ENCODE assay signal across 8 cellular contexts in genomic region chr18:9135081-9135911, GRCh38. TPM values are rescaled to one million over a fixed set of nuclear protein-coding genes. Genes with fewer than 3 reads are reported as not detected.
DNase-seq lines count a peak whose midpoint lies in the region; ATAC-seq and TF ChIP-seq lines count a peak whose summit lies in the region.

No MANE protein-coding gene starts in this region.

- ATAC-seq in activated CD8-positive, alpha-beta memory T cell treated with anti-CD3 and anti-CD28 coated beads, Interleukin-2, amount 10 ng/mL, durations not matched to agents 7 days and 5 days, result no peak
- no peak for ATAC-seq in activated naive CD4-positive, alpha-beta T cell treated with anti-CD3 and anti-CD28 coated beads, Interleukin-2, amount 50 U/mL, for 72 hours
- ATAC-seq in left lung (no peak), GM21619 (IDR thresholded peaks at IDR 0.05; ENCODE audit: unreplicated experiment) (no peak)

- peaks cover 40% of the 10 kb centered on the region for H3K4me1 Mint-ChIP-seq in activated CD8-positive, alpha-beta memory T cell treated with anti-CD3 and anti-CD28 coated beads, Interleukin-2, amount 10 ng/mL, durations not matched to agents 7 days and 5 days

- H3K4me1 ChIP-seq in left lung (peaks cover 10 to 55% of the 10 kb centered on the region in 2 donors), tibial nerve (peaks cover 0 to 43% (median 18%) of the 10 kb centered on the region in 4 donors)

- H3K27ac Mint-ChIP-seq in activated CD8-positive, alpha-beta memory T cell treated with anti-CD3 and anti-CD28 coated beads, Interleukin-2, amount 10 ng/mL, durations not matched to agents 7 days and 5 days, result peak overlapping the region; percentile 98
- peak overlapping the region; percentile 97 to 98 for H3K27ac Mint-ChIP-seq in activated naive CD4-positive, alpha-beta T cell treated with anti-CD3 and anti-CD28 coated beads, Interleukin-2, amount 50 U/mL, for 72 hours

- no peaks in the 10 kb centered on the region for H3K27me3 Mint-ChIP-seq in activated CD8-positive, alpha-beta memory T cell treated with anti-CD3 and anti-CD28 coated beads, Interleukin-2, amount 10 ng/mL, durations not matched to agents 7 days and 5 days

- peaks cover 58% of the 10 kb centered on the region for H3K36me3 Mint-ChIP-seq in activated CD8-positive, alpha-beta memory T cell treated with anti-CD3 and anti-CD28 coated beads, Interleukin-2, amount 10 ng/mL, durations not matched to agents 7 days and 5 days
- H3K36me3 Mint-ChIP-seq in activated naive CD4-positive, alpha-beta T cell treated with anti-CD3 and anti-CD28 coated beads, Interleukin-2, amount 50 U/mL, for 72 hours, result peaks cover 27 to 31% of the 10 kb centered on the region in 2 donors

- peak overlapping the region; percentile 95 for H3K4me3 Mint-ChIP-seq in activated CD8-positive, alpha-beta memory T cell treated with anti-CD3 and anti-CD28 coated beads, Interleukin-2, amount 10 ng/mL, durations not matched to agents 7 days and 5 days

- intact Hi-C loops in left lung (cut with DNase I), result no loop called here

- WGBS in tibial nerve, 2 donors, result 61 to 63% methylated on average over 12 of the region's 12 CpGs

- TF ChIP-seq POLR2A in tibial nerve (IDR thresholded peaks at IDR 0.05), result no peak

- H3K36me3 ChIP-seq in left lung (peaks cover 0 to 35% of the 10 kb centered on the region in 2 donors), tibial nerve (peaks cover 0 to 10% (median 0%) of the 10 kb centered on the region in 3 donors)

- H3K9me3 Mint-ChIP-seq in activated CD8-positive, alpha-beta memory T cell treated with anti-CD3 and anti-CD28 coated beads, Interleukin-2, amount 10 ng/mL, durations not matched to agents 7 days and 5 days (ENCODE audit: low read depth), result no peaks in the 10 kb centered on the region
- no peaks in the 10 kb centered on the region for H3K9me3 Mint-ChIP-seq in activated naive CD4-positive, alpha-beta T cell treated with anti-CD3 and anti-CD28 coated beads, Interleukin-2, amount 50 U/mL, for 72 hours

- H3K27ac ChIP-seq in left lung (peak overlapping the region; percentile 99), tibial nerve (peak overlapping the region; percentile 91 to 100 (median 97))

- CTCF ChIA-PET in activated CD8-positive, alpha-beta memory T cell treated with anti-CD3 and anti-CD28 coated beads, Interleukin-2, amount 10 ng/mL, durations not matched to agents 7 days and 5 days (lab: Charles Lee), result interaction anchor here (1.0 to 3.4 kb wide), 10 partner anchors 8 to 72 kb away, joined by 3 to 12 read pairs (median 5); no protein-coding TSS in a partner anchor

- no peak for TF ChIP-seq EP300 in tibial nerve (IDR thresholded peaks at IDR 0.05)

- H3K4me3 ChIP-seq in left lung, result peak overlapping the region; percentile 78 to 80
- peak overlapping the region; percentile 69 to 96 (median 86) for H3K4me3 ChIP-seq in tibial nerve

- TF ChIP-seq CTCF in left lung (IDR thresholded peaks at IDR 0.05) (no peak), tibial nerve (IDR thresholded peaks at IDR 0.05) (no peak)

- H3K9me3 ChIP-seq in left lung, result no peaks in the 10 kb centered on the region
- no peaks in the 10 kb centered on the region for H3K9me3 ChIP-seq in tibial nerve

- no peak for DNase-seq in activated CD8-positive, alpha-beta memory T cell treated with anti-CD3 and anti-CD28 coated beads, Interleukin-2, amount 10 ng/mL, durations not matched to agents 7 days and 5 days
- DNase-seq in activated CD8-positive, alpha-beta memory T cell treated with anti-CD3 and anti-CD28 coated beads, Interleukin-2, amount 50 U/mL, for 4 hours, result no peak
- DNase-seq in activated naive CD4-positive, alpha-beta T cell treated with anti-CD3 and anti-CD28 coated beads, Interleukin-2, amount 50 U/mL, for 72 hours (ENCODE audit: low spot score in 2 of 2), result no peak
- no peak for DNase-seq in left lung
- DNase-seq in tibial nerve (ENCODE audit: low spot score in 2 of 2), result no peak
- DNase-seq in HuH-7.5 (ENCODE audit: low spot score), result no peak
- DNase-seq in middle frontal gyrus (ENCODE audit: extremely low spot score, low spot score), result no peak

- H3K27me3 ChIP-seq in left lung, result no peaks in the 10 kb centered on the region
- no peaks in the 10 kb centered on the region for H3K27me3 ChIP-seq in tibial nerve

RNA-seq across cellular contexts. Expression of gene ANKRD12, which starts 1.3 kb away (rescaled TPM):
- total RNA-seq in activated CD8-positive, alpha-beta memory T cell treated with anti-CD3 and anti-CD28 coated beads, Interleukin-2, amount 10 ng/mL, durations not matched to agents 7 days and 5 days, result 10 to 100 TPM; 67.5 to 76.9 TPM
- 10 to 100 TPM; 63.7 to 72.3 TPM for total RNA-seq in activated naive CD4-positive, alpha-beta T cell treated with anti-CD3 and anti-CD28 coated beads, Interleukin-2, amount 50 U/mL, for 72 hours
- total RNA-seq in left lung (10 to 100 TPM; 47.6 to 64.3 TPM), tibial nerve (10 to 100 TPM; 43.5 to 59.7 (median 52.7) TPM)

RNA-seq across cellular contexts. Expression of gene NDUFV2, which starts 32.8 kb away (rescaled TPM):
- 100 to 1,000 TPM; 222 to 302 TPM for total RNA-seq in activated CD8-positive, alpha-beta memory T cell treated with anti-CD3 and anti-CD28 coated beads, Interleukin-2, amount 10 ng/mL, durations not matched to agents 7 days and 5 days
- total RNA-seq in activated naive CD4-positive, alpha-beta T cell treated with anti-CD3 and anti-CD28 coated beads, Interleukin-2, amount 50 U/mL, for 72 hours, result 100 to 1,000 TPM; 311 to 402 TPM
- total RNA-seq in left lung (100 to 1,000 TPM; 108 to 138 TPM), tibial nerve (10 to 100 TPM; 62.4 to 91.3 (median 74.6) TPM)
